Comparison of ENCODE assay signal across 19 cellular contexts in the genomic region with DNA sequence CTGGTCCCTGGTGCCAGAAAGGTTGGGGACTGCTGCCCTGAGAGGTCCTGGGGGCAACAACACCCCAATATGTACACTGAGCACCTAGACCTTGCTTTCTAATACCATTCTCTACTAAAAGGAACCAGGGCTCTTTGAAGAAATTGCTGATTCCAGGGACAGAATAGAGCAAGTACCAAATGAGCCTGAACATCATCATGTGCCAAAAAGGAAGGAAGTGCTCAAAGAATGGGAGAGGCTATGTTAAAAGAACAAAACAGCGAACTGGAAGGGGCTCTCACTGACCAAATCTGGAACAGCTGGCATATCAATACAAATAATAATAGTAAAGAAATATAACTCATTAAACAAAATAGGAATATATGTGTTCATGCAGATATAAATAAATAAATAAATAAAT. TPM values are rescaled to one million over a fixed set of nuclear protein-coding genes. Genes with fewer than 3 reads are reported as not detected.
DNase-seq lines count a peak whose midpoint lies in the region; ATAC-seq, FAIRE-seq and TF ChIP-seq lines count a peak whose summit lies in the region.
"Had no signal": no experiment of that assay in that cellular context is flagged by ENCODE, and none has a peak within 500 bp of the region (broad histone marks: within the 10 kb centered on the region; RNA-seq: fewer than 3 reads in every experiment).

No MANE protein-coding gene starts in this region.

- dilution Hi-C loops in endothelial cell of umbilical vein (cut with MboI; ENCODE audit: extremely low pct_ligation_motif_present, low sequenced_read_pairs) = no loop called here

- H3K79me2 ChIP-seq in HepG2 (ENCODE audit: insufficient read depth, low read length) = no peaks in the 10 kb centered on the region
- H3K79me2 ChIP-seq in endothelial cell of umbilical vein (ENCODE audit: control insufficient read depth, insufficient read depth, low read length) = no peaks in the 10 kb centered on the region

- H3K9ac ChIP-seq in HepG2 (ENCODE audit: insufficient read depth, low read depth, low read length) = no peak overlapping the region
- H3K9ac ChIP-seq in endothelial cell of umbilical vein (replicated peaks; ENCODE audit: extremely low read depth, insufficient read depth, low read length) = peak overlapping the region; percentile 37
- no peak overlapping the region for H3K9ac ChIP-seq in subcutaneous abdominal adipose tissue (ENCODE audit: low read length in 5 of 5)

- WGBS in right lobe of liver (ENCODE audit: insufficient coverage, low coverage, low lambda C conversion rate, missing lambda C conversion rate) = 54% methylated on average over 1 of the region's 1 CpG
- 85% methylated on average over 1 of the region's 1 CpG for WGBS in HepG2 (ENCODE audit: low lambda C conversion rate)

- H3K27ac ChIP-seq in right lobe of liver (no peak overlapping the region), HepG2 (ENCODE audit: extremely low read length, insufficient read depth, low read length) (no peak overlapping the region), endothelial cell of umbilical vein (ENCODE audit: insufficient read depth, low read depth, low read length) (peak overlapping the region; percentile 53), subcutaneous abdominal adipose tissue (ENCODE audit: low read depth, low read length) (no peak overlapping the region)
- H3K27ac ChIP-seq: C4-2B had no signal

- TF ChIP-seq EP300 in HepG2 (IDR thresholded peaks at IDR 0.05; ENCODE audit: low read depth in 2 of 2, low read length in 2 of 2) (no peak), HepG2 (CRISPR knock-in tag; IDR thresholded peaks at IDR 0.05; ENCODE audit: borderline replicate concordance) (no peak)

- H3K4me2 ChIP-seq in HepG2 (ENCODE audit: low read depth, low read length) (no peak overlapping the region), endothelial cell of umbilical vein (ENCODE audit: insufficient read depth, low read length) (peak overlapping the region; percentile 92)

- no peaks in the 10 kb centered on the region for H3K9me1 ChIP-seq in endothelial cell of umbilical vein (replicated peaks; ENCODE audit: control insufficient read depth, extremely low read depth, insufficient read depth, low read length)

- no peaks in the 10 kb centered on the region for H3K4me1 ChIP-seq in right lobe of liver
- H3K4me1 ChIP-seq in HepG2 (ENCODE audit: insufficient read depth, low read length) = no peaks in the 10 kb centered on the region
- peaks cover 14% of the 10 kb centered on the region for H3K4me1 ChIP-seq in endothelial cell of umbilical vein (ENCODE audit: control insufficient read depth, extremely low read depth, insufficient read depth, low read length)
- H3K4me1 ChIP-seq in subcutaneous abdominal adipose tissue (ENCODE audit: control insufficient read depth in 5 of 5, insufficient read depth in 5 of 5, low read length in 5 of 5) = peaks cover 0 to 12% (median 3%) of the 10 kb centered on the region in 5 donors
- H3K4me1 ChIP-seq: BE2C had no signal

- no peaks in the 10 kb centered on the region for H3K36me3 ChIP-seq in right lobe of liver
- H3K36me3 ChIP-seq in HepG2 (replicated peaks in 1 of 2; ENCODE audit: control insufficient read depth in 1 of 2, insufficient read depth in 2 of 2, low read length in 2 of 2) = no peaks in the 10 kb centered on the region
- H3K36me3 ChIP-seq in endothelial cell of umbilical vein (ENCODE audit: control insufficient read depth in 2 of 2, extremely low read depth in 1 of 2, insufficient read depth in 2 of 2, low read length in 2 of 2) = no peaks in the 10 kb centered on the region
- H3K36me3 ChIP-seq in subcutaneous abdominal adipose tissue (ENCODE audit: control insufficient read depth in 5 of 5, insufficient read depth in 5 of 5, low read length in 5 of 5) = peaks cover 0 to 3% (median 0%) of the 10 kb centered on the region in 5 donors
- H3K36me3 ChIP-seq: BE2C had no signal

- FAIRE-seq in HepG2 (lab: Jason Lieb, UNC) (no peak), endothelial cell of umbilical vein (lab: Jason Lieb, UNC) (peak; percentile 85)
- FAIRE-seq: A204.1, GM12892, GM19239 had no signal

- intact Hi-C loops in right lobe of liver (cut with DNase I) = no loop called here
- intact Hi-C loops in HepG2 (cut with micrococcal nuclease; ENCODE audit: unreplicated experiment) = no loop called here
- intact Hi-C loops in endothelial cell of umbilical vein (cut with micrococcal nuclease) = no loop called here
- intact Hi-C loops in head of caudate nucleus (cut with DNase I) = no loop called here

- in situ Hi-C loops in HepG2 (cut with HindIII; ENCODE audit: extremely low pct_ligation_motif_present, low pct_unique_long_range_greater_than_20kb) = no loop called here

- H2AFZ ChIP-seq in HepG2 (ENCODE audit: low read length) (no peak overlapping the region), endothelial cell of umbilical vein (ENCODE audit: low read depth, low read length) (peak overlapping the region; percentile 96)

- no peak for DNase-seq in right lobe of liver
- DNase-seq in HepG2 (ENCODE audit: low spot score) = no peak
- DNase-seq in endothelial cell of umbilical vein (ENCODE audit: low read depth, low spot score) = peak; percentile 31
- DNase-seq in left lobe of liver (ENCODE audit: low spot score) = no peak
- no peak for DNase-seq in activated T-cell treated with anti-CD3 and anti-CD28 coated beads, Interleukin-2, amount 50 U/mL, for 48 hours
- no peak for DNase-seq in head of caudate nucleus
- DNase-seq: BE2C; CD4-positive, alpha-beta memory T cell; COR-L47; DND-41; GDM1; GOT3; H9 had no signal

- TF ChIP-seq RAD21 in HepG2 (CRISPR knock-in tag; IDR thresholded peaks at IDR 0.05) = no peak

- no peaks in the 10 kb centered on the region for H4K20me1 ChIP-seq in HepG2 (ENCODE audit: insufficient read depth, low read length)
- H4K20me1 ChIP-seq in endothelial cell of umbilical vein (replicated peaks; ENCODE audit: control insufficient read depth, extremely low read depth, insufficient read depth, low read length) = no peaks in the 10 kb centered on the region

- CTCF ChIA-PET in HepG2 (lab: Yijun Ruan, JAX; ENCODE audit: low intra/inter-chr PET ratio, low total read pairs) = no interaction called here
- CTCF ChIA-PET in endothelial cell of umbilical vein (lab: Charles Lee) = interaction anchor here (0.9 kb wide), 1 partner anchor 28 kb away, joined by 3 read pairs; no protein-coding TSS in a partner anchor

- BruUV-seq in HepG2 (replicated peaks; lab: Mats Ljungman, UMichigan) = no TSS peak
- no TSS peak for BruUV-seq in endothelial cell of umbilical vein (replicated peaks; lab: Mats Ljungman, UMichigan)

- no peak for TF ChIP-seq CTCF in right lobe of liver (IDR thresholded peaks at IDR 0.05)
- TF ChIP-seq CTCF in HepG2 (CRISPR knock-in tag; IDR thresholded peaks at IDR 0.05) = no peak
- TF ChIP-seq CTCF in endothelial cell of umbilical vein (IDR thresholded peaks at IDR 0.05; ENCODE audit: extremely low read depth in 1 of 2, insufficient read depth in 1 of 2, low read depth in 1 of 2, low read length in 2 of 2) = no peak

- no peak overlapping the region for H3K4me3 ChIP-seq in right lobe of liver
- no peak overlapping the region for H3K4me3 ChIP-seq in HepG2 (replicated peaks in 1 of 3; ENCODE audit: insufficient read depth in 1 of 3, low read depth in 2 of 3, low read length in 3 of 3)
- H3K4me3 ChIP-seq in endothelial cell of umbilical vein (replicated peaks in 1 of 3; ENCODE audit: insufficient read depth in 1 of 3, low read depth in 1 of 3, low read length in 3 of 3) = peak overlapping the region in 1 of 3 experiments; percentile 31
- H3K4me3 ChIP-seq in subcutaneous abdominal adipose tissue (ENCODE audit: low read depth in 1 of 5, low read length in 5 of 5) = peak overlapping the region in 4 of 5 donors; percentile 1 to 34 (median 14)

- H3K27me3 ChIP-seq in right lobe of liver (no peaks in the 10 kb centered on the region), HepG2 (ENCODE audit: control insufficient read depth in 1 of 2, insufficient read depth in 2 of 2, low read length in 2 of 2) (no peaks in the 10 kb centered on the region), endothelial cell of umbilical vein (ENCODE audit: control insufficient read depth in 2 of 2, insufficient read depth in 2 of 2, low read length in 2 of 2) (no peaks in the 10 kb centered on the region), subcutaneous abdominal adipose tissue (ENCODE audit: control insufficient read depth in 5 of 5, insufficient read depth in 4 of 5, low read length in 5 of 5) (no peaks in the 10 kb centered on the region)
- H3K27me3 ChIP-seq: BE2C had no signal

- ATAC-seq in right lobe of liver (peak in 3 of 4 donors; percentile 35 to 63 (median 57)), HepG2 (no peak), left lobe of liver (peak; percentile 46), GM18867 (IDR thresholded peaks at IDR 0.05; ENCODE audit: unreplicated experiment) (no peak)

- no peaks in the 10 kb centered on the region for H3K9me3 ChIP-seq in right lobe of liver
- no peaks in the 10 kb centered on the region for H3K9me3 ChIP-seq in HepG2 (ENCODE audit: low read length)
- H3K9me3 ChIP-seq in endothelial cell of umbilical vein (replicated peaks; ENCODE audit: control insufficient read depth, insufficient read depth, low read length) = no peaks in the 10 kb centered on the region
- peaks cover 0 to 3% (median 0%) of the 10 kb centered on the region in 5 donors for H3K9me3 ChIP-seq in subcutaneous abdominal adipose tissue (ENCODE audit: control insufficient read depth in 5 of 5, low read length in 5 of 5)
- H3K9me3 ChIP-seq: BE2C had no signal

- TF ChIP-seq POLR2A in right lobe of liver (IDR thresholded peaks at IDR 0.05) (no peak), HepG2 (IDR thresholded peaks at IDR 0.05; ENCODE audit: insufficient read depth in 1 of 2, low read depth in 2 of 2, low read length in 2 of 2) (no peak), endothelial cell of umbilical vein (IDR thresholded peaks at IDR 0.05; ENCODE audit: low read depth, low read length) (no peak)

- POLR2A ChIA-PET in HepG2 (lab: Yijun Ruan, JAX) (no interaction called here), endothelial cell of umbilical vein (lab: Charles Lee) (no interaction called here)

RNA-seq across cellular contexts. Expression of a gene that starts 50.8 kb away (rescaled TPM):
- total RNA-seq in right lobe of liver (1 to 10 TPM; 2.0 to 4.3 (median 2.8) TPM), HepG2 (2016; rRNA removed; fragmentation: Illumina TruSeq; extraction: Trizol) (6.9 and 9.7 TPM in 2 replicates), endothelial cell of umbilical vein (14.3 and 14.6 TPM in 2 replicates), left lobe of liver (3.1 TPM)
- 7.4 and 9.6 TPM in 2 replicates for total RNA-seq in HepG2 (2016; cell fraction: cytosol; rRNA removed; fragmentation: Illumina TruSeq; extraction: Trizol; ENCODE audit: low read depth)
- 6.5 and 9.3 TPM in 2 replicates for total RNA-seq in HepG2 (2016; cell fraction: insoluble cytoplasmic fraction; rRNA removed; fragmentation: Illumina TruSeq; extraction: Trizol)
- 6.5 and 6.9 TPM in 2 replicates for total RNA-seq in HepG2 (2016; cell fraction: membrane; rRNA removed; fragmentation: Illumina TruSeq; extraction: Trizol)
- total RNA-seq in HepG2 (2016; cell fraction: nucleus; rRNA removed; fragmentation: Illumina TruSeq; extraction: Trizol) = 7.1 and 7.2 TPM in 2 replicates
- polyA plus RNA-seq in HepG2 (2011; rRNA removed) (0.31 and 0.37 TPM in 2 replicates), endothelial cell of umbilical vein (6.1 and 7.5 TPM in 2 replicates)
- polyA plus RNA-seq in HepG2 (2011; cell fraction: cytosol; rRNA removed) = 0.13 and 0.38 TPM in 2 replicates
- 0.28 and 0.32 TPM in 2 replicates for polyA plus RNA-seq in HepG2 (2011; cell fraction: nucleus; rRNA removed)
- 0.48 and 0.75 TPM in 2 replicates for polyA plus RNA-seq in HepG2 (2012)
- polyA plus RNA-seq in HepG2 (2016; cell fraction: cytosol; fragmentation: Illumina TruSeq; extraction: Trizol; ENCODE audit: low read depth) = 0.50 and 0.64 TPM in 2 replicates
- 7.1 and 8.3 TPM in 2 replicates for polyA plus RNA-seq in HepG2 (2016; cell fraction: insoluble cytoplasmic fraction; fragmentation: Illumina TruSeq; extraction: Trizol; ENCODE audit: low read depth)
- 1.2 and 1.7 TPM in 2 replicates for polyA plus RNA-seq in HepG2 (2016; cell fraction: membrane; fragmentation: Illumina TruSeq; extraction: Trizol; ENCODE audit: low read depth)
- 4.5 and 5.8 TPM in 2 replicates for polyA plus RNA-seq in HepG2 (2016; cell fraction: nucleus; fragmentation: Illumina TruSeq; extraction: Trizol; ENCODE audit: insufficient read depth, low read depth)
- polyA minus RNA-seq in HepG2 (2011; rRNA and poly(A)+ RNA removed; ENCODE audit: low replicate concordance) = 0.66 and 31.7 TPM in 2 replicates
- polyA minus RNA-seq in HepG2 (2011; cell fraction: cytosol; rRNA and poly(A)+ RNA removed) = 0.26 and 1.1 TPM in 2 replicates
- polyA minus RNA-seq in HepG2 (2011; cell fraction: nucleus; rRNA and poly(A)+ RNA removed) = 0.52 and 0.87 TPM in 2 replicates
- 6.5 and 6.8 TPM in 2 replicates for polyA plus RNA-seq in endothelial cell of umbilical vein (2011; cell fraction: cytosol; rRNA removed)
- polyA plus RNA-seq in endothelial cell of umbilical vein (2011; cell fraction: nucleus; rRNA removed) = 9.9 and 10.5 TPM in 2 replicates
- polyA plus RNA-seq in endothelial cell of umbilical vein (2012) = 4.4 and 12.0 TPM in 2 replicates
- 19.7 and 19.8 TPM in 2 replicates for polyA minus RNA-seq in endothelial cell of umbilical vein
- 17.0 TPM for polyA minus RNA-seq in endothelial cell of umbilical vein (2011; cell fraction: cytosol; rRNA and poly(A)+ RNA removed)
- polyA minus RNA-seq in endothelial cell of umbilical vein (2011; cell fraction: nucleus; rRNA and poly(A)+ RNA removed) = 12.5 TPM in 2 replicates

Comparison
In these comparisons a context has a peak if more than half of its experiments do, and no peak if none do; other contexts are left out.
1. ATAC-seq: peak in right lobe of liver (3 of 4) and left lobe of liver (single experiment); none in HepG2 (single experiment) and GM18867 (single experiment).
2. H3K4me3 ChIP-seq: peak in subcutaneous abdominal adipose tissue (4 of 5); none in right lobe of liver (0 of 3) and HepG2 (0 of 3).